1 cellular context compared by ENCODE assay signal in the genomic region with DNA sequence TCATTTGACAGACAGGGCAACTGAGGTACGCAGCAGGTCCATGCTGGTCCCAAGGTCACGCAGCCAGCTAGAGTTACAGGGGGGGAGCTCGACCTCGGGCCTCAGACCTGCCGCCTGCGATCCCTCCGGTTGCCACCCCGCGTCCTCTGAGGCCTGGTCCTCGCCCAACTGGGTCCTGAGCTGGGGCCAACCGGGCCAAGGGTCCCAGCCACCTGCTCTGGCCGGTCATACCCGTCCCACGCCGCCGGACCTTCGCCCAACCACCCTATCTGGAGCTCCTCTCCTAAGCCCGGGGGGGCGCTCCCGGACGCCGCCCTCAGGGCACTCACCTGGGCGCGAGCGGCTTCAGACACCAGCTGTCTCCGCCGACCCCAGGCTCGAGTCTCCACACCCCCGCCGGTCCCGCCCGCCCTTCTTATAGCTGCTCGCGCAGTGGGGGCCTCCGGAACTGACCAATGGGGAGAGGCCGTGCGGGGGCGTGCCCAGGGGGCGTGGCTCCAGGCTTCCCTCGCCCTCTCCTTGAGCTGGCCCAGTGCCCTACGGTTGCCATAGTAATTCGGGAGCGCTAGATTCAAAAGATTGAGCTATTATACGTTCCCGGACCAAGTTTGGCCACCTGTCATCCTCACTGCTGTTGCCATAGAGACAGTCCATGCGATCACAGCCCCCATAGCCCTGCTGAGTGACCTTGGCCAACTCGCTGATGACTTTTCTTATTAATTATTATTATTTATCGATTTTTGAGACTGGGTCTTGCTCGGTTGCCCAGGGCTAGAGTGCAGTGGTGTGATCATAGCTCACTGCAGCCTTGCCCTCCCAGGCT.
TF ChIP-seq lines count a peak whose summit lies in the region.

Gene PLIN5 (minus strand): TSS at position 389 of the 823 bp plus-strand sequence. CDS start 1,150 bp downstream, outside the sequence.

TF ChIP-seq in HepG2, 621 proteins besides CTCF, POLR2A, EP300 and RAD21 (continued from another document and continues in another):
- no peak for TF ChIP-seq HOMEZ (CRISPR knock-in tag; IDR thresholded peaks at IDR 0.05; ENCODE audit: low read depth)
- TF ChIP-seq NCOR1 (IDR thresholded peaks at IDR 0.05; ENCODE audit: borderline replicate concordance, low read length): no peak
- TF ChIP-seq, protein P1, sequence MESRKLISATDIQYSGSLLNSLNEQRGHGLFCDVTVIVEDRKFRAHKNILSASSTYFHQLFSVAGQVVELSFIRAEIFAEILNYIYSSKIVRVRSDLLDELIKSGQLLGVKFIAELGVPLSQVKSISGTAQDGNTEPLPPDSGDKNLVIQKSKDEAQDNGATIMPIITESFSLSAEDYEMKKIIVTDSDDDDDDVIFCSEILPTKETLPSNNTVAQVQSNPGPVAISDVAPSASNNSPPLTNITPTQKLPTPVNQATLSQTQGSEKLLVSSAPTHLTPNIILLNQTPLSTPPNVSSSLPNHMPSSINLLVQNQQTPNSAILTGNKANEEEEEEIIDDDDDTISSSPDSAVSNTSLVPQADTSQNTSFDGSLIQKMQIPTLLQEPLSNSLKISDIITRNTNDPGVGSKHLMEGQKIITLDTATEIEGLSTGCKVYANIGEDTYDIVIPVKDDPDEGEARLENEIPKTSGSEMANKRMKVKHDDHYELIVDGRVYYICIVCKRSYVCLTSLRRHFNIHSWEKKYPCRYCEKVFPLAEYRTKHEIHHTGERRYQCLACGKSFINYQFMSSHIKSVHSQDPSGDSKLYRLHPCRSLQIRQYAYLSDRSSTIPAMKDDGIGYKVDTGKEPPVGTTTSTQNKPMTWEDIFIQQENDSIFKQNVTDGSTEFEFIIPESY (CRISPR knock-in tag; IDR thresholded peaks at IDR 0.05): no peak
- TF ChIP-seq STAT5B (CRISPR knock-in tag; IDR thresholded peaks at IDR 0.05): no peak
- TF ChIP-seq, protein P2, sequence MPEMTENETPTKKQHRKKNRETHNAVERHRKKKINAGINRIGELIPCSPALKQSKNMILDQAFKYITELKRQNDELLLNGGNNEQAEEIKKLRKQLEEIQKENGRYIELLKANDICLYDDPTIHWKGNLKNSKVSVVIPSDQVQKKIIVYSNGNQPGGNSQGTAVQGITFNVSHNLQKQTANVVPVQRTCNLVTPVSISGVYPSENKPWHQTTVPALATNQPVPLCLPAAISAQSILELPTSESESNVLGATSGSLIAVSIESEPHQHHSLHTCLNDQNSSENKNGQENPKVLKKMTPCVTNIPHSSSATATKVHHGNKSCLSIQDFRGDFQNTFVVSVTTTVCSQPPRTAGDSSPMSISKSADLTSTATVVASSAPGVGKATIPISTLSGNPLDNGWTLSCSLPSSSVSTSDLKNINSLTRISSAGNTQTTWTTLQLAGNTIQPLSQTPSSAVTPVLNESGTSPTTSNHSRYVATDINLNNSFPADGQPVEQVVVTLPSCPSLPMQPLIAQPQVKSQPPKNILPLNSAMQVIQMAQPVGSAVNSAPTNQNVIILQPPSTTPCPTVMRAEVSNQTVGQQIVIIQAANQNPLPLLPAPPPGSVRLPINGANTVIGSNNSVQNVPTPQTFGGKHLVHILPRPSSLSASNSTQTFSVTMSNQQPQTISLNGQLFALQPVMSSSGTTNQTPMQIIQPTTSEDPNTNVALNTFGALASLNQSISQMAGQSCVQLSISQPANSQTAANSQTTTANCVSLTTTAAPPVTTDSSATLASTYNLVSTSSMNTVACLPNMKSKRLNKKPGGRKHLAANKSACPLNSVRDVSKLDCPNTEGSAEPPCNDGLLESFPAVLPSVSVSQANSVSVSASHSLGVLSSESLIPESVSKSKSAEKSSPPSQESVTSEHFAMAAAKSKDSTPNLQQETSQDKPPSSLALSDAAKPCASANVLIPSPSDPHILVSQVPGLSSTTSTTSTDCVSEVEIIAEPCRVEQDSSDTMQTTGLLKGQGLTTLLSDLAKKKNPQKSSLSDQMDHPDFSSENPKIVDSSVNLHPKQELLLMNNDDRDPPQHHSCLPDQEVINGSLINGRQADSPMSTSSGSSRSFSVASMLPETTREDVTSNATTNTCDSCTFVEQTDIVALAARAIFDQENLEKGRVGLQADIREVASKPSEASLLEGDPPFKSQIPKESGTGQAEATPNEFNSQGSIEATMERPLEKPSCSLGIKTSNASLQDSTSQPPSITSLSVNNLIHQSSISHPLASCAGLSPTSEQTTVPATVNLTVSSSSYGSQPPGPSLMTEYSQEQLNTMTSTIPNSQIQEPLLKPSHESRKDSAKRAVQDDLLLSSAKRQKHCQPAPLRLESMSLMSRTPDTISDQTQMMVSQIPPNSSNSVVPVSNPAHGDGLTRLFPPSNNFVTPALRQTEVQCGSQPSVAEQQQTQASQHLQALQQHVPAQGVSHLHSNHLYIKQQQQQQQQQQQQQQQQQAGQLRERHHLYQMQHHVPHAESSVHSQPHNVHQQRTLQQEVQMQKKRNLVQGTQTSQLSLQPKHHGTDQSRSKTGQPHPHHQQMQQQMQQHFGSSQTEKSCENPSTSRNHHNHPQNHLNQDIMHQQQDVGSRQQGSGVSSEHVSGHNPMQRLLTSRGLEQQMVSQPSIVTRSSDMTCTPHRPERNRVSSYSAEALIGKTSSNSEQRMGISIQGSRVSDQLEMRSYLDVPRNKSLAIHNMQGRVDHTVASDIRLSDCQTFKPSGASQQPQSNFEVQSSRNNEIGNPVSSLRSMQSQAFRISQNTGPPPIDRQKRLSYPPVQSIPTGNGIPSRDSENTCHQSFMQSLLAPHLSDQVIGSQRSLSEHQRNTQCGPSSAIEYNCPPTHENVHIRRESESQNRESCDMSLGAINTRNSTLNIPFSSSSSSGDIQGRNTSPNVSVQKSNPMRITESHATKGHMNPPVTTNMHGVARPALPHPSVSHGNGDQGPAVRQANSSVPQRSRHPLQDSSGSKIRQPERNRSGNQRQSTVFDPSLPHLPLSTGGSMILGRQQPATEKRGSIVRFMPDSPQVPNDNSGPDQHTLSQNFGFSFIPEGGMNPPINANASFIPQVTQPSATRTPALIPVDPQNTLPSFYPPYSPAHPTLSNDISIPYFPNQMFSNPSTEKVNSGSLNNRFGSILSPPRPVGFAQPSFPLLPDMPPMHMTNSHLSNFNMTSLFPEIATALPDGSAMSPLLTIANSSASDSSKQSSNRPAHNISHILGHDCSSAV (CRISPR knock-in tag; IDR thresholded peaks at IDR 0.05; ENCODE audit: borderline replicate concordance): no peak
- TF ChIP-seq NFYB (CRISPR knock-in tag; IDR thresholded peaks at IDR 0.05): peak; percentile 84
- TF ChIP-seq, protein P3, sequence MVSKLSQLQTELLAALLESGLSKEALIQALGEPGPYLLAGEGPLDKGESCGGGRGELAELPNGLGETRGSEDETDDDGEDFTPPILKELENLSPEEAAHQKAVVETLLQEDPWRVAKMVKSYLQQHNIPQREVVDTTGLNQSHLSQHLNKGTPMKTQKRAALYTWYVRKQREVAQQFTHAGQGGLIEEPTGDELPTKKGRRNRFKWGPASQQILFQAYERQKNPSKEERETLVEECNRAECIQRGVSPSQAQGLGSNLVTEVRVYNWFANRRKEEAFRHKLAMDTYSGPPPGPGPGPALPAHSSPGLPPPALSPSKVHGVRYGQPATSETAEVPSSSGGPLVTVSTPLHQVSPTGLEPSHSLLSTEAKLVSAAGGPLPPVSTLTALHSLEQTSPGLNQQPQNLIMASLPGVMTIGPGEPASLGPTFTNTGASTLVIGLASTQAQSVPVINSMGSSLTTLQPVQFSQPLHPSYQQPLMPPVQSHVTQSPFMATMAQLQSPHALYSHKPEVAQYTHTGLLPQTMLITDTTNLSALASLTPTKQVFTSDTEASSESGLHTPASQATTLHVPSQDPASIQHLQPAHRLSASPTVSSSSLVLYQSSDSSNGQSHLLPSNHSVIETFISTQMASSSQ (IDR thresholded peaks at IDR 0.05; ENCODE audit: low read depth): no peak
- TF ChIP-seq, protein P3 (CRISPR knock-in tag; IDR thresholded peaks at IDR 0.05; ENCODE audit: borderline replicate concordance): no peak
- no peak for TF ChIP-seq MAF1 (CRISPR knock-in tag; IDR thresholded peaks at IDR 0.05; ENCODE audit: borderline replicate concordance)
- peak; percentile 17; the same call in 1 of the 2 replicates for TF ChIP-seq YEATS2 (CRISPR knock-in tag; IDR thresholded peaks at IDR 0.05; ENCODE audit: borderline replicate concordance)
- no peak for TF ChIP-seq IKZF1 (IDR thresholded peaks at IDR 0.05)
- 0 out of 2 replicates have a peak, but pooled peaks have one; percentile 21 for TF ChIP-seq MYPOP (CRISPR knock-in tag; IDR thresholded peaks at IDR 0.05)
- peak; percentile 40 for TF ChIP-seq AGO2 (optimal IDR thresholded peaks at IDR 0.05; ENCODE audit: low read depth, low read length)
- peak; percentile 56 for TF ChIP-seq RXRA (CRISPR knock-in tag; IDR thresholded peaks at IDR 0.05)
- no peak for TF ChIP-seq SMAD9 (CRISPR knock-in tag; IDR thresholded peaks at IDR 0.05)
- no peak for TF ChIP-seq ELF1 (CRISPR knock-in tag; IDR thresholded peaks at IDR 0.05)
- TF ChIP-seq UBTF (CRISPR knock-in tag; IDR thresholded peaks at IDR 0.05): no peak; the same call in 1 of the 2 replicates
- no peak for TF ChIP-seq LCORL (IDR thresholded peaks at IDR 0.05)
- 0 out of 2 replicates have a peak, but pooled peaks have one; percentile 37 for TF ChIP-seq LCORL (CRISPR knock-in tag; IDR thresholded peaks at IDR 0.05)
- no peak for TF ChIP-seq ZNF30 (CRISPR knock-in tag; IDR thresholded peaks at IDR 0.05)
- no peak for TF ChIP-seq ZNF282 (IDR thresholded peaks at IDR 0.05; ENCODE audit: partially characterized antibody)
- no peak for TF ChIP-seq CC2D1A (CRISPR knock-in tag; IDR thresholded peaks at IDR 0.05)
- TF ChIP-seq ADNP (CRISPR knock-in tag; IDR thresholded peaks at IDR 0.05): no peak
- TF ChIP-seq DNMT3B (CRISPR knock-in tag; conservative IDR thresholded peaks at IDR 0.05): no peak
- no peak for TF ChIP-seq ZNF780A (CRISPR knock-in tag; IDR thresholded peaks at IDR 0.05)
- no peak for TF ChIP-seq ZNF317 (CRISPR knock-in tag; IDR thresholded peaks at IDR 0.05)
- no peak for TF ChIP-seq LBX2 (CRISPR knock-in tag; IDR thresholded peaks at IDR 0.05; ENCODE audit: borderline replicate concordance)
- no peak for TF ChIP-seq ZNF354B (CRISPR knock-in tag; IDR thresholded peaks at IDR 0.05)
- peak; percentile 84 for TF ChIP-seq MAZ (IDR thresholded peaks at IDR 0.05; ENCODE audit: borderline replicate concordance, low read depth, low read length)
- 0 out of 2 replicates have a peak, but pooled peaks have one; percentile 59 for TF ChIP-seq MAZ (CRISPR knock-in tag; IDR thresholded peaks at IDR 0.05; ENCODE audit: low read depth)
- TF ChIP-seq POGZ (CRISPR knock-in tag; IDR thresholded peaks at IDR 0.05): peak; percentile 31; the same call in 1 of the 2 replicates
- TF ChIP-seq NRL (CRISPR knock-in tag; IDR thresholded peaks at IDR 0.05; ENCODE audit: borderline replicate concordance): 0 out of 2 replicates have a peak, but pooled peaks have one; percentile 55
- no peak; the same call in 1 of the 2 replicates for TF ChIP-seq ZMAT3 (CRISPR knock-in tag; conservative IDR thresholded peaks at IDR 0.05)
- no peak for TF ChIP-seq THAP11 (CRISPR knock-in tag; IDR thresholded peaks at IDR 0.05)
